14 cellular contexts compared by ENCODE assay signal in genomic region chr4:138891610-138892009, GRCh38.
DNase-seq lines count a peak whose midpoint lies in the region; ATAC-seq and TF ChIP-seq lines count a peak whose summit lies in the region.
"Had no signal": no experiment of that assay in that cellular context is flagged by ENCODE, and none has a peak within 500 bp of the region (broad histone marks: within the 10 kb centered on the region; RNA-seq: fewer than 3 reads in every experiment).

No MANE protein-coding gene starts in this region.

- H3K4me3 ChIP-seq in HEK293 (ENCODE audit: low read depth, low read length) (no peak overlapping the region), choroid plexus epithelial cell (ENCODE audit: low read depth, low read length) (peak overlapping the region; percentile 7), gastrocnemius medialis (no peak overlapping the region), left lung (no peak overlapping the region)
- H3K4me3 ChIP-seq: body of pancreas, skin epidermis had no signal

- H3K9me3 Mint-ChIP-seq in MCF 10A (ENCODE audit: unreplicated experiment): no peaks in the 10 kb centered on the region
- H3K9me3 Mint-ChIP-seq: natural killer cell treated with Interleukin-12 subunit alpha and Interleukin-12 subunit beta and Interleukin-15 and Interleukin-18, amount 100 ng/mL, for 72 hours had no signal

- POLR2A ChIA-PET in HEK293 (lab: Yijun Ruan, JAX): no interaction called here
- POLR2A ChIA-PET in MCF 10A (lab: Yijun Ruan, JAX): interaction anchor here (1.1 kb wide), 1 partner anchor 17 kb away, joined by 4 read pairs; no protein-coding TSS in a partner anchor

- DNase-seq in NCI-H345 (lab: John Stamatoyannopoulos, UW): peak; percentile 68
- no peak for DNase-seq in choroid plexus epithelial cell (ENCODE audit: low read depth)
- no peak for DNase-seq in gastrocnemius medialis
- no peak for DNase-seq in AG08395 (ENCODE audit: low spot score)
- no peak for DNase-seq in left lung
- no peak for DNase-seq in MCF 10A (ENCODE audit: unreplicated experiment)
- DNase-seq: activated CD4-positive, alpha-beta T cell treated with anti-CD3 and anti-CD28 coated beads for 48 hours; body of pancreas; CD4-positive, CD25-positive, alpha-beta regulatory T cell; effector memory CD4-positive, alpha-beta T cell; NCI-H2107 had no signal

- TF ChIP-seq CTCF in HEK293 (tag by site-specific recombination; IDR thresholded peaks at IDR 0.05): no peak
- TF ChIP-seq CTCF in choroid plexus epithelial cell (conservative IDR thresholded peaks at IDR 0.05; ENCODE audit: low read depth, low read length): no peak
- no peak for TF ChIP-seq CTCF in gastrocnemius medialis (IDR thresholded peaks at IDR 0.05 in 4 of 5, conservative IDR thresholded peaks at IDR 0.05 in 1 of 5)
- no peak for TF ChIP-seq CTCF in left lung (IDR thresholded peaks at IDR 0.05)
- no peak for TF ChIP-seq CTCF in MCF 10A (IDR thresholded peaks at IDR 0.05; ENCODE audit: unreplicated experiment)

- TF ChIP-seq POLR2A in gastrocnemius medialis (IDR thresholded peaks at IDR 0.05): no peak

- H3K27ac ChIP-seq in HEK293 (ENCODE audit: extremely low read depth, low read depth, low read length) (no peak overlapping the region), gastrocnemius medialis (peak overlapping the region in 2 of 4 donors; percentile 19 to 27), left lung (peak overlapping the region in 1 of 2 donors; percentile 5)
- H3K27ac ChIP-seq: body of pancreas, skin epidermis had no signal

- ATAC-seq in gastrocnemius medialis: peak; percentile 17 to 37
- no peak for ATAC-seq in left lung
- ATAC-seq: body of pancreas; natural killer cell treated with Interleukin-12 subunit alpha and Interleukin-12 subunit beta and Interleukin-15 and Interleukin-18, amount 100 ng/mL, for 72 hours had no signal

- H3K4me3 Mint-ChIP-seq in MCF 10A (ENCODE audit: unreplicated experiment): no peak overlapping the region
- H3K4me3 Mint-ChIP-seq: CD4-positive, CD25-positive, alpha-beta regulatory T cell; natural killer cell treated with Interleukin-12 subunit alpha and Interleukin-12 subunit beta and Interleukin-15 and Interleukin-18, amount 100 ng/mL, for 72 hours had no signal

- H3K4me1 ChIP-seq in HEK293 (ENCODE audit: control insufficient read depth, insufficient read depth, low read length) (no peaks in the 10 kb centered on the region), gastrocnemius medialis (peaks cover 12 to 21% of the 10 kb centered on the region in 2 donors), left lung (no peaks in the 10 kb centered on the region)
- H3K4me1 ChIP-seq: body of pancreas had no signal

- no peaks in the 10 kb centered on the region for H3K36me3 ChIP-seq in HEK293 (ENCODE audit: control insufficient read depth in 2 of 2, insufficient read depth in 1 of 2, low read length in 2 of 2)
- H3K36me3 ChIP-seq in gastrocnemius medialis: no peaks in the 10 kb centered on the region
- H3K36me3 ChIP-seq in left lung: no peaks in the 10 kb centered on the region

- H3K9me3 ChIP-seq in HEK293 (ENCODE audit: control insufficient read depth, insufficient read depth, low read depth, low read length) (no peaks in the 10 kb centered on the region), gastrocnemius medialis (no peaks in the 10 kb centered on the region), left lung (no peaks in the 10 kb centered on the region)
- H3K9me3 ChIP-seq: body of pancreas had no signal

- H3K27ac Mint-ChIP-seq in MCF 10A (ENCODE audit: low read depth, unreplicated experiment): no peak overlapping the region
- H3K27ac Mint-ChIP-seq: CD4-positive, CD25-positive, alpha-beta regulatory T cell; natural killer cell treated with Interleukin-12 subunit alpha and Interleukin-12 subunit beta and Interleukin-15 and Interleukin-18, amount 100 ng/mL, for 72 hours had no signal

- CTCF ChIA-PET in HEK293 (lab: Yijun Ruan, JAX): no interaction called here
- CTCF ChIA-PET in MCF 10A (lab: Yijun Ruan, JAX): no interaction called here

- in situ Hi-C loops in gastrocnemius medialis (cut with MboI; ENCODE audit: low sequenced_read_pairs in 4 of 4): no loop called here

- intact Hi-C loops in gastrocnemius medialis (cut with DNase I; ENCODE audit: low total_unique reads): loop anchor here (10.0 kb wide), 1 partner anchor 123 kb away; the partner anchor contains the start of gene NOCT
- intact Hi-C loops in left lung (cut with DNase I): no loop called here
- intact Hi-C loops in MCF 10A (cut with micrococcal nuclease): no loop called here

- BruUV-seq in MCF 10A (replicated peaks; lab: Mats Ljungman, UMichigan): no TSS peak

- H3K4me1 Mint-ChIP-seq in MCF 10A (ENCODE audit: insufficient read depth, unreplicated experiment): peaks cover 6% of the 10 kb centered on the region
- H3K4me1 Mint-ChIP-seq: CD4-positive, CD25-positive, alpha-beta regulatory T cell had no signal

- no peaks in the 10 kb centered on the region for H3K36me3 Mint-ChIP-seq in MCF 10A (ENCODE audit: insufficient read depth, unreplicated experiment)
- H3K36me3 Mint-ChIP-seq: CD4-positive, CD25-positive, alpha-beta regulatory T cell; natural killer cell treated with Interleukin-12 subunit alpha and Interleukin-12 subunit beta and Interleukin-15 and Interleukin-18, amount 100 ng/mL, for 72 hours had no signal

- no peaks in the 10 kb centered on the region for H3K27me3 Mint-ChIP-seq in MCF 10A (ENCODE audit: insufficient read depth, unreplicated experiment)

- H3K27me3 ChIP-seq in gastrocnemius medialis: no peaks in the 10 kb centered on the region
- H3K27me3 ChIP-seq in left lung: no peaks in the 10 kb centered on the region
- H3K27me3 ChIP-seq: body of pancreas had no signal

TF ChIP-seq in HEK293, 187 proteins besides CTCF, POLR2A, EP300 and RAD21 (continues in another document):
- no peak for TF ChIP-seq ZNF692 (tag by site-specific recombination; IDR thresholded peaks at IDR 0.05)
- no peak for TF ChIP-seq REST (tag by site-specific recombination; IDR thresholded peaks at IDR 0.05)
- TF ChIP-seq ZNF629 (tag by site-specific recombination; IDR thresholded peaks at IDR 0.05): no peak
- peak; percentile 55 for TF ChIP-seq PRDM6 (tag by site-specific recombination; IDR thresholded peaks at IDR 0.05)
- 0 out of 2 replicates have a peak, but pooled peaks have one; percentile 16 for TF ChIP-seq FEZF1 (tag by site-specific recombination; IDR thresholded peaks at IDR 0.05)
